ENCODE assay signal across 1 cellular context in the genomic region with DNA sequence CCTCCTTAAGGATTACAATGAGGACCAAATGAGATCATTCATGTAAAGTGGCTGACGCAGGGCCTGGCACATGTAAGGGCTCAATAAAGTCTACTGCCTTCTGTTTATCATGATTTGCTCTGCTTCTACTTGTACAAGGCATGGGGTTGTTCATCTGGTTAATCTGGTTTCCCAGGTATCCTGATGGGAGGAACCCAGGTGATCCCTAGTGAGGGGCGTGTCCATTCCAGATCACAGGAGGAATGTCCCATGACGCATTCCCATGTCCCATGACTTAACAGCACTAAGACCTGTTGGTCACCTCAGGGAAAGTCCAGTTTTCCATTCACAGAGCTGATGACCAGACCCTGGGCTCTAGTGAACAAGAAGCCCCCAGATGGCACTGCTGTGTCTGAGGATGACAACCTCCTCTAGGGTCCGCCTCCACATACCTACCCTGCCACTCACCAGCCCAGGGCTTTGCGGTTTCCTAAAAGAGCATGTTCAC.
TF ChIP-seq lines count a peak whose summit lies in the region.

No MANE protein-coding gene starts in this region.

TF ChIP-seq in IMR-90, 13 proteins besides CTCF, POLR2A, EP300 and RAD21:
- TF ChIP-seq RCOR1 (IDR thresholded peaks at IDR 0.05; ENCODE audit: insufficient replicate concordance, low read length), result no peak
- TF ChIP-seq BHLHE40 (IDR thresholded peaks at IDR 0.05; ENCODE audit: low read depth, low read length), result no peak
- no peak for TF ChIP-seq FOS (IDR thresholded peaks at IDR 0.05; ENCODE audit: low read depth, low read length)
- TF ChIP-seq SMC3 (IDR thresholded peaks at IDR 0.05; ENCODE audit: low read depth, low read length), result no peak
- TF ChIP-seq NFE2L2 (IDR thresholded peaks at IDR 0.05; ENCODE audit: low read depth, low read length), result no peak
- TF ChIP-seq MAZ (IDR thresholded peaks at IDR 0.05; ENCODE audit: borderline replicate concordance, low read depth, low read length), result no peak
- TF ChIP-seq, protein P1, sequence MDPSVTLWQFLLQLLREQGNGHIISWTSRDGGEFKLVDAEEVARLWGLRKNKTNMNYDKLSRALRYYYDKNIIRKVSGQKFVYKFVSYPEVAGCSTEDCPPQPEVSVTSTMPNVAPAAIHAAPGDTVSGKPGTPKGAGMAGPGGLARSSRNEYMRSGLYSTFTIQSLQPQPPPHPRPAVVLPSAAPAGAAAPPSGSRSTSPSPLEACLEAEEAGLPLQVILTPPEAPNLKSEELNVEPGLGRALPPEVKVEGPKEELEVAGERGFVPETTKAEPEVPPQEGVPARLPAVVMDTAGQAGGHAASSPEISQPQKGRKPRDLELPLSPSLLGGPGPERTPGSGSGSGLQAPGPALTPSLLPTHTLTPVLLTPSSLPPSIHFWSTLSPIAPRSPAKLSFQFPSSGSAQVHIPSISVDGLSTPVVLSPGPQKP (IDR thresholded peaks at IDR 0.05; ENCODE audit: borderline replicate concordance, low read depth, low read length), result no peak
- TF ChIP-seq RFX5 (IDR thresholded peaks at IDR 0.05; ENCODE audit: low read depth, low read length), result no peak
- no peak for TF ChIP-seq MAFK (IDR thresholded peaks at IDR 0.05; ENCODE audit: low read depth, low read length)
- no peak for TF ChIP-seq CHD1 (IDR thresholded peaks at IDR 0.05; ENCODE audit: low read depth, low read length)
- TF ChIP-seq MXI1 (IDR thresholded peaks at IDR 0.05; ENCODE audit: borderline replicate concordance, low read depth, low read length), result no peak
- TF ChIP-seq, protein P2, sequence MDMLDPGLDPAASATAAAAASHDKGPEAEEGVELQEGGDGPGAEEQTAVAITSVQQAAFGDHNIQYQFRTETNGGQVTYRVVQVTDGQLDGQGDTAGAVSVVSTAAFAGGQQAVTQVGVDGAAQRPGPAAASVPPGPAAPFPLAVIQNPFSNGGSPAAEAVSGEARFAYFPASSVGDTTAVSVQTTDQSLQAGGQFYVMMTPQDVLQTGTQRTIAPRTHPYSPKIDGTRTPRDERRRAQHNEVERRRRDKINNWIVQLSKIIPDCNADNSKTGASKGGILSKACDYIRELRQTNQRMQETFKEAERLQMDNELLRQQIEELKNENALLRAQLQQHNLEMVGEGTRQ (IDR thresholded peaks at IDR 0.05; ENCODE audit: low read depth, low read length), result no peak
- no peak for TF ChIP-seq CEBPB (IDR thresholded peaks at IDR 0.05; ENCODE audit: low read depth, low read length)
